Comparison of ENCODE assay signal across 1 cellular context in genomic region chr2:23394700-23395099, GRCh38.
TF ChIP-seq lines count a peak whose summit lies in the region.

No MANE protein-coding gene starts in this region.

TF ChIP-seq in K562, 482 proteins besides CTCF, POLR2A, EP300 and RAD21 (continued from another document):
- TF ChIP-seq FOXO4 (CRISPR knock-in tag; IDR thresholded peaks at IDR 0.05) (no peak), ZNF644 (tag; IDR thresholded peaks at IDR 0.05; ENCODE audit: low read depth) (no peak), ETV6 (IDR thresholded peaks at IDR 0.05; ENCODE audit: borderline replicate concordance in 1 of 2, low read depth in 2 of 2, low read length in 1 of 2) (no peak), ETV6 (CRISPR knock-in tag; IDR thresholded peaks at IDR 0.05; ENCODE audit: borderline replicate concordance) (no peak), EP400 (IDR thresholded peaks at IDR 0.05) (no peak)
TF ChIP-seq in K562: peak in this region for 1.
